Comparison of ENCODE assay signal across 8 cellular contexts in genomic region chr12:122880668-122881067, GRCh38. TPM values are rescaled to one million over a fixed set of nuclear protein-coding genes. Genes with fewer than 3 reads are reported as not detected.
A peak's percentile ranks its signal among the peaks of the same experiment; 100 is the strongest.
DNase-seq lines count a peak whose midpoint lies in the region; ATAC-seq lines count a peak whose summit lies in the region.

No MANE protein-coding gene starts in this region.

- DNase-seq in NCI-H2196 (lab: John Stamatoyannopoulos, UW; ENCODE audit: unreplicated experiment), result peak; percentile 15
- DNase-seq in NCI-H2196 treated with DMSO at 0.1 percent for 48 hours (lab: John Stamatoyannopoulos, UW; ENCODE audit: unreplicated experiment), result no peak
- peak; percentile 33 for DNase-seq in NCI-H345 treated with DMSO at 0.1 percent for 48 hours (lab: John Stamatoyannopoulos, UW; ENCODE audit: unreplicated experiment)
- peak; percentile 42 for DNase-seq in cerebellum (ENCODE audit: low spot score)
- no peak for DNase-seq in memory B cell (ENCODE audit: low spot score in 2 of 2)
- DNase-seq in LoVo (ENCODE audit: low spot score), result no peak

- ATAC-seq in memory B cell (ENCODE audit: low read depth) (peak; percentile 61), HG03520 (IDR thresholded peaks at IDR 0.05; ENCODE audit: unreplicated experiment) (no peak), GM21381 (IDR thresholded peaks at IDR 0.05; ENCODE audit: unreplicated experiment) (no peak)

- no peak overlapping the region for H3K4me3 Mint-ChIP-seq in memory B cell

- H3K4me1 Mint-ChIP-seq in memory B cell, result peaks cover 59% of the 10 kb centered on the region

- no peaks in the 10 kb centered on the region for H3K27me3 Mint-ChIP-seq in memory B cell

- H3K36me3 Mint-ChIP-seq in memory B cell, result peaks cover 17% of the 10 kb centered on the region

- H3K27ac Mint-ChIP-seq in memory B cell, result peak overlapping the region; percentile 7

- H3K9me3 Mint-ChIP-seq in memory B cell, result no peaks in the 10 kb centered on the region

RNA-seq across cellular contexts. Expression of gene VPS37B, which starts 15.3 kb away (rescaled TPM):
- total RNA-seq in cerebellum, result 17.6 TPM

RNA-seq across cellular contexts. Expression of gene HIP1R, which starts 45.4 kb away (rescaled TPM):
- 60.3 TPM for total RNA-seq in cerebellum

Comparison
In these comparisons a context has a peak if more than half of its experiments do, and no peak if none do; other contexts are left out.
1. DNase-seq: peak in NCI-H2196 (single experiment), NCI-H345 treated with DMSO at 0.1 percent for 48 hours (single experiment) and cerebellum (single experiment); none in NCI-H2196 treated with DMSO at 0.1 percent for 48 hours (single experiment), memory B cell (0 of 2) and LoVo (single experiment).